2 cellular contexts compared by ENCODE assay signal in genomic region chr17:78196712-78197111, GRCh38.
TF ChIP-seq lines count a peak whose summit lies in the region.

No MANE protein-coding gene starts in this region.

TF ChIP-seq in HCT116, 20 proteins besides CTCF, POLR2A, EP300 and RAD21:
- no peak for TF ChIP-seq CBX3 (IDR thresholded peaks at IDR 0.05; ENCODE audit: low read depth)
- TF ChIP-seq SRF (IDR thresholded peaks at IDR 0.05; ENCODE audit: low read depth), result no peak

TF ChIP-seq in GM12878, 131 proteins besides CTCF, POLR2A, EP300 and RAD21:
- no peak for TF ChIP-seq IKZF1 (conservative IDR thresholded peaks at IDR 0.05)
- TF ChIP-seq IKZF2 (IDR thresholded peaks at IDR 0.05), result no peak
- TF ChIP-seq GABPA (IDR thresholded peaks at IDR 0.05; ENCODE audit: low read depth), result no peak
- no peak for TF ChIP-seq LARP7 (IDR thresholded peaks at IDR 0.05)
- TF ChIP-seq SREBF1 (IDR thresholded peaks at IDR 0.05; ENCODE audit: low read length), result no peak
- no peak for TF ChIP-seq TBL1XR1 (IDR thresholded peaks at IDR 0.05; ENCODE audit: low read depth, low read length)
- TF ChIP-seq NR2C1 (IDR thresholded peaks at IDR 0.05), result no peak
- TF ChIP-seq CHD2 (IDR thresholded peaks at IDR 0.05; ENCODE audit: borderline replicate concordance, low read depth, low read length), result no peak
- no peak for TF ChIP-seq HDAC2 (IDR thresholded peaks at IDR 0.05)
- TF ChIP-seq USF1 (IDR thresholded peaks at IDR 0.05; ENCODE audit: borderline replicate concordance, extremely low read length, insufficient read depth, low read depth, low read length), result no peak
- TF ChIP-seq HDAC6 (IDR thresholded peaks at IDR 0.05; ENCODE audit: unreplicated experiment), result no peak
- TF ChIP-seq ZBED1 (IDR thresholded peaks at IDR 0.05; ENCODE audit: borderline replicate concordance), result no peak
- TF ChIP-seq TCF3 (IDR thresholded peaks at IDR 0.05; ENCODE audit: borderline replicate concordance, insufficient read depth, low read depth, low read length), result no peak
